1 cellular context compared by ENCODE assay signal in genomic region chr3:197791120-197792018, GRCh38.
TF ChIP-seq lines count a peak whose summit lies in the region.

TSS of gene LRCH3 (plus strand) at chr3:197791254. CDS start at chr3:197791279, 25 bp downstream.

TF ChIP-seq in HepG2, 621 proteins besides CTCF, POLR2A, EP300 and RAD21 (continued from another document and continues in another):
- TF ChIP-seq TIGD3 (CRISPR knock-in tag; IDR thresholded peaks at IDR 0.05; ENCODE audit: borderline replicate concordance), result no peak; the same call in 1 of the 2 replicates
- TF ChIP-seq ZNF337 (CRISPR knock-in tag; IDR thresholded peaks at IDR 0.05; ENCODE audit: borderline replicate concordance, low read depth), result peak; percentile 85; the same call in 1 of the 2 replicates
- TF ChIP-seq SAP130 (CRISPR knock-in tag; IDR thresholded peaks at IDR 0.05; ENCODE audit: low read depth), result peak; percentile 78
- peak; percentile 80 for TF ChIP-seq MXD4 (CRISPR knock-in tag; IDR thresholded peaks at IDR 0.05)
- TF ChIP-seq ZNF850 (CRISPR knock-in tag; conservative IDR thresholded peaks at IDR 0.05), result peak; percentile 87; the same call in 1 of the 2 replicates
- TF ChIP-seq U2AF2 (IDR thresholded peaks at IDR 0.05; ENCODE audit: low read depth, low read length), result no peak
- no peak for TF ChIP-seq TBX3 (IDR thresholded peaks at IDR 0.05; ENCODE audit: borderline replicate concordance)
- no peak for TF ChIP-seq KLF9 (CRISPR knock-in tag; IDR thresholded peaks at IDR 0.05; ENCODE audit: low read depth)
- TF ChIP-seq ZNF770 (CRISPR knock-in tag; IDR thresholded peaks at IDR 0.05), result peak; percentile 68; the same call in 1 of the 2 replicates
- no peak for TF ChIP-seq ZNF24 (IDR thresholded peaks at IDR 0.05)
- peak; percentile 73; the same call in 1 of the 2 replicates for TF ChIP-seq ZNF550 (CRISPR knock-in tag; IDR thresholded peaks at IDR 0.05; ENCODE audit: borderline replicate concordance)
- peak; percentile 60; the same call in 1 of the 2 replicates for TF ChIP-seq ZNF552 (CRISPR knock-in tag; IDR thresholded peaks at IDR 0.05; ENCODE audit: borderline replicate concordance)
- TF ChIP-seq ZNF207 (IDR thresholded peaks at IDR 0.05; ENCODE audit: borderline replicate concordance), result no peak
- peak; percentile 86 for TF ChIP-seq NFKBIZ (CRISPR knock-in tag; IDR thresholded peaks at IDR 0.05)
- no peak for TF ChIP-seq ZNF619 (CRISPR knock-in tag; IDR thresholded peaks at IDR 0.05)
- TF ChIP-seq HOXA3 (CRISPR knock-in tag; IDR thresholded peaks at IDR 0.05), result peak; percentile 89
- TF ChIP-seq ZNF598 (CRISPR knock-in tag; IDR thresholded peaks at IDR 0.05; ENCODE audit: borderline replicate concordance), result peak; percentile 96; the same call in 1 of the 2 replicates
- TF ChIP-seq IRF9 (CRISPR knock-in tag; IDR thresholded peaks at IDR 0.05; ENCODE audit: borderline replicate concordance), result peak; percentile 88; the same call in 1 of the 2 replicates
- peak; percentile 40 for TF ChIP-seq U2AF1 (optimal IDR thresholded peaks at IDR 0.05; ENCODE audit: low read depth, low read length)
- TF ChIP-seq MLLT10 (CRISPR knock-in tag; IDR thresholded peaks at IDR 0.05), result no peak
- no peak for TF ChIP-seq ZNF3 (CRISPR knock-in tag; IDR thresholded peaks at IDR 0.05)
- TF ChIP-seq MEIS1 (CRISPR knock-in tag; IDR thresholded peaks at IDR 0.05; ENCODE audit: borderline replicate concordance), result peak; percentile 95; the same call in 1 of the 2 replicates
- no peak for TF ChIP-seq ZHX1 (CRISPR knock-in tag; IDR thresholded peaks at IDR 0.05; ENCODE audit: low read depth)
- peak; percentile 70; the same call in 1 of the 2 replicates for TF ChIP-seq ETS1 (CRISPR knock-in tag; IDR thresholded peaks at IDR 0.05)
- peak; percentile 87 for TF ChIP-seq MXD3 (CRISPR knock-in tag; IDR thresholded peaks at IDR 0.05)
- no peak for TF ChIP-seq REXO4 (CRISPR knock-in tag; IDR thresholded peaks at IDR 0.05; ENCODE audit: borderline replicate concordance)
- peak; percentile 33; the same call in 1 of the 2 replicates for TF ChIP-seq ZMAT3 (CRISPR knock-in tag; conservative IDR thresholded peaks at IDR 0.05)
- peak; percentile 49; the same call in 1 of the 2 replicates for TF ChIP-seq PAXIP1 (CRISPR knock-in tag; conservative IDR thresholded peaks at IDR 0.05)
- TF ChIP-seq RFXANK (CRISPR knock-in tag; IDR thresholded peaks at IDR 0.05), result no peak
- TF ChIP-seq GATAD2A (CRISPR knock-in tag; IDR thresholded peaks at IDR 0.05), result peak; percentile 52
- TF ChIP-seq SKI (IDR thresholded peaks at IDR 0.05; ENCODE audit: partially characterized antibody), result peak; percentile 25
- no peak for TF ChIP-seq SRF (IDR thresholded peaks at IDR 0.05; ENCODE audit: low read depth, low read length)
- no peak for TF ChIP-seq AHDC1 (CRISPR knock-in tag; IDR thresholded peaks at IDR 0.05; ENCODE audit: borderline replicate concordance)
- TF ChIP-seq ZFP91 (CRISPR knock-in tag; IDR thresholded peaks at IDR 0.05; ENCODE audit: borderline replicate concordance), result peak; percentile 89
- peak; percentile 50; the same call in 1 of the 2 replicates for TF ChIP-seq TEF (CRISPR knock-in tag; IDR thresholded peaks at IDR 0.05)
- no peak for TF ChIP-seq CCAR2 (optimal IDR thresholded peaks at IDR 0.05; ENCODE audit: low read depth, low read length)
- TF ChIP-seq ZNF274 (CRISPR knock-in tag; IDR thresholded peaks at IDR 0.05), result peak; percentile 76
- TF ChIP-seq ZNF264 (CRISPR knock-in tag; IDR thresholded peaks at IDR 0.05), result no peak
- TF ChIP-seq ZNF232 (CRISPR knock-in tag; IDR thresholded peaks at IDR 0.05; ENCODE audit: borderline replicate concordance), result peak; percentile 67; the same call in 1 of the 2 replicates
- no peak for TF ChIP-seq FIP1L1 (IDR thresholded peaks at IDR 0.05; ENCODE audit: borderline replicate concordance, insufficient read depth, low read depth, low read length)
